Comparison of ENCODE assay signal across 14 cellular contexts in the genomic region with DNA sequence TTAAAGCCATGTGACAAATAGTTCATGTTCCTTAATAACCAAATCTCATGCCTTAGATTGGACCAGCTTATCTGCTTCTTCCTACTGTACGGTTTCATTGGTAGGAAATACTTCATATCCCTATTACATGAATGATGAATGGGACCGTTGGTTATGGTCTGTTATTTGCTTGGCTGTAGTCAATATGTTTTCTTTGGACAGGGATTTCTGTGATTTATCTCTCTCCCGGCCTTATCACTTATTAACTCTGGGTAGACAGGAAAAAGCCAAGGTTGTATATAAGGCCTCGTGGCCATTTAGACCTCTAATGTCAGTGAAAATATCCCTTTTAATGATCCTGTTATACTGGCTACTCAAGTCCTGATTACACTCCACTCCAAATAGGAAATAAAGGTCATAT.
"Had no signal": no experiment of that assay in that cellular context is flagged by ENCODE, and none has a peak within 500 bp of the region (broad histone marks: within the 10 kb centered on the region; RNA-seq: fewer than 3 reads in every experiment).

No MANE protein-coding gene starts in this region.

- H3K27me3 ChIP-seq: ovary, stomach, tibial nerve had no signal

- H3K9me3 ChIP-seq: ovary, stomach, tibial nerve had no signal

- H3K36me3 ChIP-seq: ovary, stomach, tibial nerve had no signal

- H3K9me3 Mint-ChIP-seq: activated CD4-positive, alpha-beta memory T cell treated with anti-CD3 and anti-CD28 coated beads for 36 hours; activated naive CD8-positive, alpha-beta T cell treated with anti-CD3 and anti-CD28 coated beads for 36 hours; nephron progenitor cell had no signal

- DNase-seq: activated CD4-positive, alpha-beta memory T cell treated with anti-CD3 and anti-CD28 coated beads for 36 hours; activated CD4-positive, CD25-positive, alpha-beta regulatory T cell treated with anti-CD3 and anti-CD28 coated beads, Interleukin-2, amount 50 U/mL, for 72 hours; activated gamma-delta T cell; activated naive CD8-positive, alpha-beta T cell treated with anti-CD3 and anti-CD28 coated beads for 36 hours; activated T-cell treated with anti-CD3 and anti-CD28 coated beads, Interleukin-2, amount 50 U/mL, for 48 hours; anterior cingulate cortex; effector CD8-positive, alpha-beta T cell; hippocampal formation; mammary epithelial cell; nephron progenitor cell; ovary; stomach had no signal

- H3K27ac ChIP-seq: ovary had no signal

- H3K36me3 Mint-ChIP-seq: activated CD4-positive, alpha-beta memory T cell treated with anti-CD3 and anti-CD28 coated beads for 36 hours; activated naive CD8-positive, alpha-beta T cell treated with anti-CD3 and anti-CD28 coated beads for 36 hours had no signal

- H3K4me3 ChIP-seq: ovary, skin epidermis, stomach, tibial nerve had no signal

- H3K27ac Mint-ChIP-seq: activated CD4-positive, alpha-beta memory T cell treated with anti-CD3 and anti-CD28 coated beads for 36 hours; activated naive CD8-positive, alpha-beta T cell treated with anti-CD3 and anti-CD28 coated beads for 36 hours; nephron progenitor cell had no signal

- H3K27me3 Mint-ChIP-seq: activated naive CD8-positive, alpha-beta T cell treated with anti-CD3 and anti-CD28 coated beads for 36 hours had no signal

- H3K4me3 Mint-ChIP-seq: activated CD4-positive, alpha-beta memory T cell treated with anti-CD3 and anti-CD28 coated beads for 36 hours; activated naive CD8-positive, alpha-beta T cell treated with anti-CD3 and anti-CD28 coated beads for 36 hours; nephron progenitor cell had no signal
